12 cellular contexts compared by ENCODE assay signal in genomic region chrX:79153348-79153747, GRCh38. TPM values are rescaled to one million over a fixed set of nuclear protein-coding genes. Genes with fewer than 3 reads are reported as not detected.
A peak's percentile ranks its signal among the peaks of the same experiment; 100 is the strongest.
DNase-seq lines count a peak whose midpoint lies in the region; ATAC-seq and TF ChIP-seq lines count a peak whose summit lies in the region.
"Had no signal": no experiment of that assay in that cellular context is flagged by ENCODE, and none has a peak within 500 bp of the region (broad histone marks: within the 10 kb centered on the region; RNA-seq: fewer than 3 reads in every experiment).

No MANE protein-coding gene starts in this region.

- H3K4me3 Mint-ChIP-seq in activated naive CD8-positive, alpha-beta T cell treated with anti-CD3 and anti-CD28 coated beads for 36 hours, result peak overlapping the region; percentile 81
- no peak overlapping the region for H3K4me3 Mint-ChIP-seq in osteocyte (ENCODE audit: unreplicated experiment)

- peak overlapping the region; percentile 95 for H3K27ac Mint-ChIP-seq in activated naive CD8-positive, alpha-beta T cell treated with anti-CD3 and anti-CD28 coated beads for 36 hours
- no peak overlapping the region for H3K27ac Mint-ChIP-seq in osteocyte (ENCODE audit: unreplicated experiment)

- H2AFZ ChIP-seq in DND-41 (ENCODE audit: low read depth, low read length), result no peak overlapping the region

- no peaks in the 10 kb centered on the region for H3K9me3 Mint-ChIP-seq in activated naive CD8-positive, alpha-beta T cell treated with anti-CD3 and anti-CD28 coated beads for 36 hours
- H3K9me3 Mint-ChIP-seq in osteocyte (ENCODE audit: unreplicated experiment), result no peaks in the 10 kb centered on the region

- DNase-seq in DND-41 (no peak), cortex of kidney (lab: John Stamatoyannopoulos, UW) (no peak), left ventricle myocardium inferior (no peak), osteocyte (ENCODE audit: extremely low spot score, unreplicated experiment) (no peak), AG08396 (ENCODE audit: low spot score) (no peak)
- no peak for DNase-seq in activated naive CD8-positive, alpha-beta T cell treated with anti-CD3 and anti-CD28 coated beads for 36 hours
- DNase-seq: amniotic stem cell, midbrain, NCI-H1930, right lobe of liver had no signal

- TF ChIP-seq CTCF in DND-41 (IDR thresholded peaks at IDR 0.05; ENCODE audit: borderline replicate concordance, extremely low read depth, low read length, poor library complexity, severe bottlenecking), result no peak
- no peak for TF ChIP-seq CTCF in left ventricle myocardium inferior (IDR thresholded peaks at IDR 0.05; ENCODE audit: borderline replicate concordance)
- TF ChIP-seq CTCF in osteocyte (IDR thresholded peaks at IDR 0.05), result no peak

- H3K4me1 ChIP-seq in DND-41 (ENCODE audit: insufficient read depth, low read length) (peaks cover 72% of the 10 kb centered on the region), left ventricle myocardium inferior (no peaks in the 10 kb centered on the region)
- H3K4me1 ChIP-seq: right lobe of liver had no signal

- peaks cover 62% of the 10 kb centered on the region for H3K4me1 Mint-ChIP-seq in activated naive CD8-positive, alpha-beta T cell treated with anti-CD3 and anti-CD28 coated beads for 36 hours
- H3K4me1 Mint-ChIP-seq in osteocyte (ENCODE audit: unreplicated experiment), result no peaks in the 10 kb centered on the region

- H3K4me2 ChIP-seq in DND-41 (ENCODE audit: insufficient read depth, low read length), result peak overlapping the region; percentile 73; the same call in 1 of the 2 replicates

- H3K27me3 ChIP-seq in DND-41 (ENCODE audit: insufficient read depth, low read length, poor library complexity) (no peaks in the 10 kb centered on the region), left ventricle myocardium inferior (ENCODE audit: low read depth) (no peaks in the 10 kb centered on the region)
- H3K27me3 ChIP-seq: right lobe of liver had no signal

- H3K79me2 ChIP-seq in DND-41 (ENCODE audit: insufficient read depth, low read length), result peaks cover 99% of the 10 kb centered on the region

- no peaks in the 10 kb centered on the region for H3K27me3 Mint-ChIP-seq in activated naive CD8-positive, alpha-beta T cell treated with anti-CD3 and anti-CD28 coated beads for 36 hours
- no peaks in the 10 kb centered on the region for H3K27me3 Mint-ChIP-seq in osteocyte (ENCODE audit: unreplicated experiment)

- H3K9me3 ChIP-seq in DND-41 (ENCODE audit: insufficient read depth, low read length, severe bottlenecking) (no peaks in the 10 kb centered on the region), left ventricle myocardium inferior (replicated peaks) (no peaks in the 10 kb centered on the region)
- H3K9me3 ChIP-seq: right lobe of liver had no signal

- H3K36me3 ChIP-seq in DND-41 (ENCODE audit: insufficient read depth, low read length), result peaks cover 48% of the 10 kb centered on the region
- no peaks in the 10 kb centered on the region for H3K36me3 ChIP-seq in left ventricle myocardium inferior
- H3K36me3 ChIP-seq: right lobe of liver had no signal

- H3K4me3 ChIP-seq in DND-41 (ENCODE audit: low read depth in 1 of 2, low read length in 2 of 2), result no peak overlapping the region
- no peak overlapping the region for H3K4me3 ChIP-seq in left ventricle myocardium inferior
- H3K4me3 ChIP-seq: right lobe of liver had no signal

- H3K36me3 Mint-ChIP-seq in activated naive CD8-positive, alpha-beta T cell treated with anti-CD3 and anti-CD28 coated beads for 36 hours, result peaks cover 54% of the 10 kb centered on the region
- H3K36me3 Mint-ChIP-seq in osteocyte (ENCODE audit: unreplicated experiment), result no peaks in the 10 kb centered on the region

- H4K20me1 ChIP-seq in DND-41 (ENCODE audit: insufficient read depth, low read length), result no peaks in the 10 kb centered on the region; the same call in 1 of the 2 replicates

- ATAC-seq in DND-41 (ENCODE audit: insufficient read depth, low read depth), result peak; percentile 75
- ATAC-seq in GM19395 (IDR thresholded peaks at IDR 0.05; ENCODE audit: unreplicated experiment), result peak; percentile 69
- ATAC-seq in HG03196 (IDR thresholded peaks at IDR 0.05; ENCODE audit: unreplicated experiment), result peak; percentile 65
- ATAC-seq: right lobe of liver had no signal

- H3K9ac ChIP-seq in DND-41 (ENCODE audit: low read depth, low read length), result peak overlapping the region; percentile 1; the same call in 1 of the 2 replicates

- intact Hi-C loops in left ventricle myocardium inferior (cut with micrococcal nuclease), result no loop called here

- H3K27ac ChIP-seq in DND-41 (ENCODE audit: low read length), result peak overlapping the region; percentile 40
- no peak overlapping the region for H3K27ac ChIP-seq in left ventricle myocardium inferior (replicated peaks)
- H3K27ac ChIP-seq: right lobe of liver had no signal

RNA-seq across cellular contexts. Expression of gene GPR174, which starts 8.9 kb away (rescaled TPM):
- 10 to 100 TPM; 22.6 to 25.1 TPM for total RNA-seq in activated naive CD8-positive, alpha-beta T cell treated with anti-CD3 and anti-CD28 coated beads for 36 hours
- 0.22 TPM for total RNA-seq in left ventricle myocardium inferior
- total RNA-seq in osteocyte, result not detected in 2 replicates

Comparison
In these comparisons a context has a peak if more than half of its experiments do, and no peak if none do; other contexts are left out.
1. RNA of gene GPR174, which starts 8.9 kb away (total RNA-seq): 22.6 to 25.1 TPM in activated naive CD8-positive, alpha-beta T cell treated with anti-CD3 and anti-CD28 coated beads for 36 hours; 0.22 TPM in left ventricle myocardium inferior (single experiment) and not detected in osteocyte; every median in the first group is over 10 times any median in the second.
2. Peak in every context shown above with its lines, with median percentiles within 50 percentile points of each other: ATAC-seq.